Comparison of ENCODE assay signal across 12 cellular contexts in the genomic region with DNA sequence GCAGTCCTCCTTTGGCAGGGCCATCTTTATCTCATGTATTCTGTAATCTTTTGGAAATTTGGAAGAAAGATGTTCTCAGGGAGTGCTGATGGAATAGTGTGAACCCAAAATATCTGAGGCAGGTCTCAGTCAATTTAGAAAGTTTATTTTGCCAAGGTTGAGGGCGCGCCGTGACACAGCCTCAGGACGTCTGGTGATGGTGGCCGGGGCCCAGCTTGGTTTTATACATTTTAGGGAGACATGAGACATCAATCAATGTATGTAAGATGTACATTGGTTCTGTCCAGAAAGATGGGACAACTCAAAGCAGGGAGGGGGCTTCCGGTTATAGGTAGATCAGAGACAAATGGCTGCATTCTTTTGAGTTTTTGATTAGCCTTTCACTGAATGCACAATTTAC.
DNase-seq lines count a peak whose midpoint lies in the region; ATAC-seq lines count a peak whose summit lies in the region.
"Had no signal": no experiment of that assay in that cellular context is flagged by ENCODE, and none has a peak within 500 bp of the region (broad histone marks: within the 10 kb centered on the region; RNA-seq: fewer than 3 reads in every experiment).

No MANE protein-coding gene starts in this region.

- H3K36me3 Mint-ChIP-seq in activated T-cell treated with anti-CD3 and anti-CD28 coated beads, Interleukin-2, amount 50 U/mL, for 24 hours (ENCODE audit: low read depth): no peaks in the 10 kb centered on the region
- H3K36me3 Mint-ChIP-seq: CD8-positive, alpha-beta memory T cell had no signal

- DNase-seq in activated T-cell treated with anti-CD3 and anti-CD28 coated beads, Interleukin-2, amount 50 U/mL, for 24 hours: no peak
- DNase-seq in activated T-cell treated with anti-CD3 and anti-CD28 coated beads, Interleukin-2, amount 50 U/mL, for 48 hours: no peak
- DNase-seq in ecto neural progenitor cell (ENCODE audit: low spot score) (peak; percentile 27), NCI-H82 (lab: John Stamatoyannopoulos, UW) (no peak), DMS79 treated with DMSO at 0.1 percent for 48 hours (lab: John Stamatoyannopoulos, UW) (no peak)
- DNase-seq in stimulated activated CD8-positive, alpha-beta memory T cell treated with anti-CD3 and anti-CD28 coated beads, Interleukin-4, amount 100 ng/mL, for 48 hours: peak; percentile 4
- DNase-seq: BE2C; Caco-2; CD8-positive, alpha-beta memory T cell; GF-D8; GOT3 had no signal

- ATAC-seq in esophagus mucosa: no peak

- no peaks in the 10 kb centered on the region for H3K9me3 Mint-ChIP-seq in activated T-cell treated with anti-CD3 and anti-CD28 coated beads, Interleukin-2, amount 50 U/mL, for 24 hours
- H3K9me3 Mint-ChIP-seq: CD8-positive, alpha-beta memory T cell had no signal

- H3K27ac Mint-ChIP-seq in activated T-cell treated with anti-CD3 and anti-CD28 coated beads, Interleukin-2, amount 50 U/mL, for 24 hours: peak overlapping the region; percentile 10
- H3K27ac Mint-ChIP-seq: CD8-positive, alpha-beta memory T cell had no signal

- H3K27me3 Mint-ChIP-seq in activated T-cell treated with anti-CD3 and anti-CD28 coated beads, Interleukin-2, amount 50 U/mL, for 24 hours: peaks cover 8% of the 10 kb centered on the region

- H3K4me1 Mint-ChIP-seq in activated T-cell treated with anti-CD3 and anti-CD28 coated beads, Interleukin-2, amount 50 U/mL, for 24 hours (ENCODE audit: low read depth): no peaks in the 10 kb centered on the region
- H3K4me1 Mint-ChIP-seq: CD8-positive, alpha-beta memory T cell had no signal

- no peak overlapping the region for H3K4me3 Mint-ChIP-seq in activated T-cell treated with anti-CD3 and anti-CD28 coated beads, Interleukin-2, amount 50 U/mL, for 24 hours
- H3K4me3 Mint-ChIP-seq: CD8-positive, alpha-beta memory T cell had no signal

Comparison
In these comparisons a context has a peak if more than half of its experiments do, and no peak if none do; other contexts are left out.
1. DNase-seq: peak in ecto neural progenitor cell (single experiment) and stimulated activated CD8-positive, alpha-beta memory T cell treated with anti-CD3 and anti-CD28 coated beads, Interleukin-4, amount 100 ng/mL, for 48 hours (single experiment); none in activated T-cell treated with anti-CD3 and anti-CD28 coated beads, Interleukin-2, amount 50 U/mL, for 24 hours (single experiment), activated T-cell treated with anti-CD3 and anti-CD28 coated beads, Interleukin-2, amount 50 U/mL, for 48 hours (0 of 2), NCI-H82 (single experiment) and DMS79 treated with DMSO at 0.1 percent for 48 hours (single experiment).